Comparison of ENCODE assay signal across 8 cellular contexts in genomic region chr4:72295966-72296557, GRCh38.
DNase-seq lines count a peak whose midpoint lies in the region; ATAC-seq lines count a peak whose summit lies in the region.

No MANE protein-coding gene starts in this region.

- ATAC-seq in GM19351 (IDR thresholded peaks at IDR 0.05; ENCODE audit: unreplicated experiment) (peak; percentile 82), GM19452 (IDR thresholded peaks at IDR 0.05; ENCODE audit: unreplicated experiment) (no peak)

- in situ Hi-C loops in Caki2 (cut with HindIII; ENCODE audit: low pct_unique_long_range_greater_than_20kb, low sequenced_read_pairs): no loop called here

- peak; percentile 59 for DNase-seq in Caki2 (ENCODE audit: low read depth)
- DNase-seq in HT1080 (ENCODE audit: low read depth): peak; percentile 56
- peak; percentile 43 for DNase-seq in SKM-1 treated with dmso at 0.1 percent for 144 hours (lab: John Stamatoyannopoulos, UW; ENCODE audit: unreplicated experiment)
- peak; percentile 92 for DNase-seq in foreskin melanocyte
- peak; percentile 78 for DNase-seq in renal cortical epithelial cell (ENCODE audit: low read depth)
- no peak for DNase-seq in GM19238 (ENCODE audit: insufficient read length, low spot score)
